ENCODE assay signal across 8 cellular contexts in genomic region chr4:15001248-15001824, GRCh38. TPM values are rescaled to one million over a fixed set of nuclear protein-coding genes. Genes with fewer than 3 reads are reported as not detected.
A peak's percentile ranks its signal among the peaks of the same experiment; 100 is the strongest.
DNase-seq lines count a peak whose midpoint lies in the region; ATAC-seq and TF ChIP-seq lines count a peak whose summit lies in the region.

No MANE protein-coding gene starts in this region.

- BruUV-seq in OCI-LY7 (replicated peaks; lab: Mats Ljungman, UMichigan), result no TSS peak

- peak overlapping the region; percentile 93 for H3K4me3 ChIP-seq in OCI-LY7 (ENCODE audit: low read depth, low read length, poor library complexity, severe bottlenecking)
- peak overlapping the region; percentile 93 for H3K4me3 ChIP-seq in neural cell (ENCODE audit: low read length)

- H3F3A ChIP-seq in neural cell (ENCODE audit: insufficient read depth, low read length, poor library complexity, severe bottlenecking), result no peaks in the 10 kb centered on the region

- H3K27me3 ChIP-seq in foreskin keratinocyte, result no peaks in the 10 kb centered on the region
- no peaks in the 10 kb centered on the region for H3K27me3 ChIP-seq in neural cell (ENCODE audit: insufficient read depth, low read depth, low read length)

- DNase-seq in CD1c-positive myeloid dendritic cell (ENCODE audit: extremely low spot score) (peak; percentile 81), OCI-LY7 (ENCODE audit: low spot score) (peak; percentile 80), activated gamma-delta T cell treated with Interleukin-2 at 50 U/mL for 16 hours (peak; percentile 26), foreskin keratinocyte (peak; percentile 90 to 96), stromal cell of bone marrow (ENCODE audit: low read depth) (peak; percentile 98)

- CTCF ChIA-PET in OCI-LY7 (lab: Charles Lee; ENCODE audit: unreplicated experiment), result no interaction called here

- TF ChIP-seq CTCF in OCI-LY7 (conservative IDR thresholded peaks at IDR 0.05; ENCODE audit: low read length) (peak; percentile 46; the same call in 1 of the 2 replicates), foreskin keratinocyte (conservative IDR thresholded peaks at IDR 0.05) (no peak), neural cell (IDR thresholded peaks at IDR 0.05; ENCODE audit: poor library complexity, severe bottlenecking) (peak; percentile 41)

- POLR2A ChIA-PET in OCI-LY7 (lab: Charles Lee), result interaction anchor here (0.6 to 1.4 kb wide), 9 partner anchors 9 to 1518 kb away, joined by 3 to 6 read pairs (median 4); no protein-coding TSS in a partner anchor

- H3K4me2 ChIP-seq in OCI-LY7 (ENCODE audit: low read length) (peak overlapping the region; percentile 70), neural cell (ENCODE audit: low read length) (peak overlapping the region; percentile 79)

- TF ChIP-seq RAD21 in neural cell (conservative IDR thresholded peaks at IDR 0.05), result peak; percentile 54

- H2AFZ ChIP-seq in OCI-LY7 (ENCODE audit: low read length), result peak overlapping the region; percentile 82
- peak overlapping the region; percentile 73 for H2AFZ ChIP-seq in neural cell (ENCODE audit: low read depth, low read length)

- H3K4me1 ChIP-seq in OCI-LY7 (ENCODE audit: insufficient read depth, low read length, poor library complexity, severe bottlenecking) (peaks cover 14% of the 10 kb centered on the region), foreskin keratinocyte (peaks cover 12% of the 10 kb centered on the region)

- H4K20me1 ChIP-seq in OCI-LY7 (ENCODE audit: insufficient read depth, low read length), result peaks cover 13% of the 10 kb centered on the region
- no peaks in the 10 kb centered on the region for H4K20me1 ChIP-seq in neural cell (ENCODE audit: insufficient read depth)

- H3K9me3 ChIP-seq in OCI-LY7 (ENCODE audit: low read length), result no peaks in the 10 kb centered on the region
- H3K9me3 ChIP-seq in neural cell (ENCODE audit: low read length), result no peaks in the 10 kb centered on the region

- H3K27ac ChIP-seq in OCI-LY7 (ENCODE audit: low read depth, low read length, poor library complexity, severe bottlenecking) (peak overlapping the region; percentile 91), foreskin keratinocyte (peak overlapping the region; percentile 93), neural cell (ENCODE audit: low read length) (peak overlapping the region; percentile 96)

- no peak for TF ChIP-seq EP300 in neural cell (conservative IDR thresholded peaks at IDR 0.05; ENCODE audit: poor library complexity, severe bottlenecking)

- no peaks in the 10 kb centered on the region for H3K9me2 ChIP-seq in OCI-LY7 (ENCODE audit: insufficient read depth, low read length)
- no peaks in the 10 kb centered on the region for H3K9me2 ChIP-seq in neural cell (ENCODE audit: insufficient read depth, low read length)

- ATAC-seq in GM19328 (IDR thresholded peaks at IDR 0.05; ENCODE audit: unreplicated experiment) (peak; percentile 21), HG03439 (IDR thresholded peaks at IDR 0.05; ENCODE audit: unreplicated experiment) (peak; percentile 30), foreskin keratinocyte (peak; percentile 54)

- H3K79me2 ChIP-seq in OCI-LY7 (ENCODE audit: insufficient read depth, low read depth, low read length), result peaks cover 15% of the 10 kb centered on the region
- H3K79me2 ChIP-seq in neural cell (replicated peaks; ENCODE audit: insufficient read depth, low read length), result peaks cover 17% of the 10 kb centered on the region

- intact Hi-C loops in OCI-LY7 (cut with micrococcal nuclease; ENCODE audit: unreplicated experiment), result loop anchor here (5.0 to 10.0 kb wide), 5 partner anchors 776 to 1519 kb away; partner anchors contain the start of genes BOD1L1, CD38, RAB28 and TAPT1

- H3K9ac ChIP-seq in neural cell (ENCODE audit: low read length), result peak overlapping the region; percentile 96

- H3K36me3 ChIP-seq in OCI-LY7 (ENCODE audit: insufficient read depth, low read length) (no peaks in the 10 kb centered on the region), neural cell (ENCODE audit: insufficient read depth, low read length) (no peaks in the 10 kb centered on the region)

TF ChIP-seq in neural cell, 6 proteins besides CTCF, POLR2A, EP300 and RAD21:
- TF ChIP-seq MXI1 (conservative IDR thresholded peaks at IDR 0.05; ENCODE audit: poor library complexity, severe bottlenecking) (no peak), EZH2 (IDR thresholded peaks at IDR 0.05; ENCODE audit: borderline replicate concordance, insufficient read depth, low read length, poor library complexity, severe bottlenecking) (no peak), POLR2AphosphoS5 (IDR thresholded peaks at IDR 0.05) (peak; percentile 34), SMC3 (conservative IDR thresholded peaks at IDR 0.05; ENCODE audit: poor library complexity) (peak; percentile 47), REST (IDR thresholded peaks at IDR 0.05; ENCODE audit: borderline replicate concordance) (peak; percentile 2), TAF1 (IDR thresholded peaks at IDR 0.05; ENCODE audit: low read depth) (peak; percentile 9)

RNA-seq across cellular contexts. Expression of gene CPEB2, which starts 0.9 kb away (rescaled TPM):
- 2.2 and 2.3 TPM in 2 replicates for total RNA-seq in OCI-LY7 (2014; rRNA removed; shearing (Covaris generic))
- total RNA-seq in OCI-LY7 (2022) (6.6 and 8.8 TPM in 2 replicates), foreskin keratinocyte (9.1 and 13.2 TPM in 2 replicates)
- polyA plus RNA-seq in foreskin keratinocyte (2.0 and 2.1 TPM in 2 replicates), neural cell (8.6 and 12.4 TPM in 2 replicates)
- 25.8 and 29.4 TPM in 2 replicates for polyA minus RNA-seq in neural cell

Comparison
In these comparisons a context has a peak if more than half of its experiments do, and no peak if none do; other contexts are left out.
1. Peak in every context shown above with its lines: DNase-seq, ATAC-seq, H3K4me3 ChIP-seq and H3K27ac ChIP-seq.
2. DNase-seq: peak in every context shown above with its lines; median percentile 98 in stromal cell of bone marrow; 93 in foreskin keratinocyte; 81 in CD1c-positive myeloid dendritic cell; 80 in OCI-LY7; 26 in activated gamma-delta T cell treated with Interleukin-2 at 50 U/mL for 16 hours.